22 cellular contexts compared by ENCODE assay signal in the genomic region with DNA sequence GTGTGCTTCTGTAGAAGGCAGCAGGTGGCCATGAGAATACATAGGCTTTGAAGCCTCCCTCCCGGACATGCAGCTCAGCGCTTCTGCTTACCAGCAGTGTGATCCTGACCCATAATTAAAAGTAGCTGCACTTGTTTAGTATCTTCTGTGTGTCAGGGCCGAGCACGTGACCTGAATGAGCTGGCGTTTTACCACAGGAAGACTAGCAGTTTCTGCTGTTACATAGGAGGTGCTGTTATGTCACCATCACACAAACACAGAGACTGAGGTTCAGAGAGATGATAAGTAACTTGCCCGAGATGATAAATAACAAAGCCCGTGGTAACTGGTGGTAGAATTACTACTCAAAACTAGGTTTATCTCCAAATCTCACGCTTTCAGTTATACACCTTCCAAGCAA.
"Had no signal": no experiment of that assay in that cellular context is flagged by ENCODE, and none has a peak within 500 bp of the region (broad histone marks: within the 10 kb centered on the region; RNA-seq: fewer than 3 reads in every experiment).

No MANE protein-coding gene starts in this region.

- H3K4me3 ChIP-seq: MG63 had no signal

- H3K27me3 ChIP-seq: MG63 had no signal

- H3K36me3 ChIP-seq: MG63 had no signal

- DNase-seq: Karpas-422, KG1, MG63, NCI-H1092 treated with DMSO at 0.1 percent for 48 hours, NCI-H1436, NCI-H187, NCI-H2029, NCI-H2081 treated with DMSO at 0.1 percent for 48 hours, NCI-H2171, NCI-H226, NCI-H446, NCI-H510A, NCI-H524 treated with DMSO at 0.1 percent for 48 hours, NCI-H69, NCI-H774, PC-3, SHP77, SK-N-SH, SW 1271, T-helper 1 cell had no signal

- H3K27ac ChIP-seq: RWPE1 had no signal

- ATAC-seq: Panc1, PC-3 had no signal

- H3K9me3 ChIP-seq: MG63, SK-N-SH had no signal
